Comparison of ENCODE assay signal across 1 cellular context in the genomic region with DNA sequence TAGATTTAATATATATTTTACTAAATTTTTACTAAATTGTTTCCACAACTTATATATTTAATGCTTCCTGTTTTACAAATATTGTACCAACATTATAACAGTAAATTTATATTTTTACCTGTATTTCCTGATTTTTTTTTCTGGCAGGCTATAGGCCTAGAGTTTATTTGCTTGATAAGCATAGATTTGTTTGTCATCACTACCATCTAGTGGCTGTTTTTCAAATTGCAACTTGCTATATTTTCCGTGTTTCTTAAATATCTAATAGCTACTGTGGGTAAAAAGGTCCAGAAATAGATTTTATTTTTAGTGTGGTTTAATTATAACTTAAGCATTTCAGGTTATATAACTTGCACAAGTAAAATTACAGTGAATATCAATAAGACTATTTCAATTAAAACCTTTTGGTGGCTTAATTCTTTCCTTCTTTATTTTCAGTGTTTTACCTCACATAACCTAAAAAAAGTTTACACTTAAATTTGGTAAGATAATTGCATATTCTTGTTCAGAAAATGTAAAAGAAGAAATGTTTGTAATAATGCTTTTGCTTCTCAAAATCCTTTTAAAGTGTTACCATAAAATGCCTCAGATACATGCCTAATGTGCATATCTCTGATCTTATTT.
TF ChIP-seq lines count a peak whose summit lies in the region.

No MANE protein-coding gene starts in this region.

TF ChIP-seq in GM23338, 12 proteins besides CTCF, POLR2A, EP300 and RAD21 (continued from another document):
- TF ChIP-seq, protein P1, sequence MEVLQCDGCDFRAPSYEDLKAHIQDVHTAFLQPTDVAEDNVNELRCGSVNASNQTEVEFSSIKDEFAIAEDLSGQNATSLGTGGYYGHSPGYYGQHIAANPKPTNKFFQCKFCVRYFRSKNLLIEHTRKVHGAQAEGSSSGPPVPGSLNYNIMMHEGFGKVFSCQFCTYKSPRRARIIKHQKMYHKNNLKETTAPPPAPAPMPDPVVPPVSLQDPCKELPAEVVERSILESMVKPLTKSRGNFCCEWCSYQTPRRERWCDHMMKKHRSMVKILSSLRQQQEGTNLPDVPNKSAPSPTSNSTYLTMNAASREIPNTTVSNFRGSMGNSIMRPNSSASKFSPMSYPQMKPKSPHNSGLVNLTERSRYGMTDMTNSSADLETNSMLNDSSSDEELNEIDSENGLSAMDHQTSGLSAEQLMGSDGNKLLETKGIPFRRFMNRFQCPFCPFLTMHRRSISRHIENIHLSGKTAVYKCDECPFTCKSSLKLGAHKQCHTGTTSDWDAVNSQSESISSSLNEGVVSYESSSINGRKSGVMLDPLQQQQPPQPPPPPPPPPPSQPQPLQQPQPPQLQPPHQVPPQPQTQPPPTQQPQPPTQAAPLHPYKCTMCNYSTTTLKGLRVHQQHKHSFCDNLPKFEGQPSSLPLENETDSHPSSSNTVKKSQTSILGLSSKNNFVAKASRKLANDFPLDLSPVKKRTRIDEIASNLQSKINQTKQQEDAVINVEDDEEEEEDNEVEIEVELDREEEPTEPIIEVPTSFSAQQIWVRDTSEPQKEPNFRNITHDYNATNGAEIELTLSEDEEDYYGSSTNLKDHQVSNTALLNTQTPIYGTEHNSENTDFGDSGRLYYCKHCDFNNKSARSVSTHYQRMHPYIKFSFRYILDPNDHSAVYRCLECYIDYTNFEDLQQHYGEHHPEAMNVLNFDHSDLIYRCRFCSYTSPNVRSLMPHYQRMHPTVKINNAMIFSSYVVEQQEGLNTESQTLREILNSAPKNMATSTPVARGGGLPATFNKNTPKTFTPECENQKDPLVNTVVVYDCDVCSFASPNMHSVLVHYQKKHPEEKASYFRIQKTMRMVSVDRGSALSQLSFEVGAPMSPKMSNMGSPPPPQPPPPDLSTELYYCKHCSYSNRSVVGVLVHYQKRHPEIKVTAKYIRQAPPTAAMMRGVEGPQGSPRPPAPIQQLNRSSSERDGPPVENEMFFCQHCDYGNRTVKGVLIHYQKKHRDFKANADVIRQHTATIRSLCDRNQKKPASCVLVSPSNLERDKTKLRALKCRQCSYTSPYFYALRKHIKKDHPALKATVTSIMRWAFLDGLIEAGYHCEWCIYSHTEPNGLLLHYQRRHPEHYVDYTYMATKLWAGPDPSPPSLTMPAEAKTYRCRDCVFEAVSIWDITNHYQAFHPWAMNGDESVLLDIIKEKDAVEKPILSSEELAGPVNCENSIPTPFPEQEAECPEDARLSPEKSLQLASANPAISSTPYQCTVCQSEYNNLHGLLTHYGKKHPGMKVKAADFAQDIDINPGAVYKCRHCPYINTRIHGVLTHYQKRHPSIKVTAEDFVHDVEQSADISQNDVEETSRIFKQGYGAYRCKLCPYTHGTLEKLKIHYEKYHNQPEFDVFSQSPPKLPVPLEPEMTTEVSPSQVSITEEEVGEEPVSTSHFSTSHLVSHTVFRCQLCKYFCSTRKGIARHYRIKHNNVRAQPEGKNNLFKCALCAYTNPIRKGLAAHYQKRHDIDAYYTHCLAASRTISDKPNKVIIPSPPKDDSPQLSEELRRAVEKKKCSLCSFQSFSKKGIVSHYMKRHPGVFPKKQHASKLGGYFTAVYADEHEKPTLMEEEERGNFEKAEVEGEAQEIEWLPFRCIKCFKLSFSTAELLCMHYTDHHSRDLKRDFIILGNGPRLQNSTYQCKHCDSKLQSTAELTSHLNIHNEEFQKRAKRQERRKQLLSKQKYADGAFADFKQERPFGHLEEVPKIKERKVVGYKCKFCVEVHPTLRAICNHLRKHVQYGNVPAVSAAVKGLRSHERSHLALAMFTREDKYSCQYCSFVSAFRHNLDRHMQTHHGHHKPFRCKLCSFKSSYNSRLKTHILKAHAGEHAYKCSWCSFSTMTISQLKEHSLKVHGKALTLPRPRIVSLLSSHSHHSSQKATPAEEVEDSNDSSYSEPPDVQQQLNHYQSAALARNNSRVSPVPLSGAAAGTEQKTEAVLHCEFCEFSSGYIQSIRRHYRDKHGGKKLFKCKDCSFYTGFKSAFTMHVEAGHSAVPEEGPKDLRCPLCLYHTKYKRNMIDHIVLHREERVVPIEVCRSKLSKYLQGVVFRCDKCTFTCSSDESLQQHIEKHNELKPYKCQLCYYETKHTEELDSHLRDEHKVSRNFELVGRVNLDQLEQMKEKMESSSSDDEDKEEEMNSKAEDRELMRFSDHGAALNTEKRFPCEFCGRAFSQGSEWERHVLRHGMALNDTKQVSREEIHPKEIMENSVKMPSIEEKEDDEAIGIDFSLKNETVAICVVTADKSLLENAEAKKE (CRISPR knock-in tag; IDR thresholded peaks at IDR 0.05): no peak
- TF ChIP-seq NANOG (IDR thresholded peaks at IDR 0.05; ENCODE audit: borderline replicate concordance): no peak
- no peak for TF ChIP-seq JUNB (IDR thresholded peaks at IDR 0.05; ENCODE audit: unreplicated experiment)
- TF ChIP-seq CREB1 (CRISPR knock-in tag; IDR thresholded peaks at IDR 0.05; ENCODE audit: low read depth): no peak
- TF ChIP-seq, protein P2, sequence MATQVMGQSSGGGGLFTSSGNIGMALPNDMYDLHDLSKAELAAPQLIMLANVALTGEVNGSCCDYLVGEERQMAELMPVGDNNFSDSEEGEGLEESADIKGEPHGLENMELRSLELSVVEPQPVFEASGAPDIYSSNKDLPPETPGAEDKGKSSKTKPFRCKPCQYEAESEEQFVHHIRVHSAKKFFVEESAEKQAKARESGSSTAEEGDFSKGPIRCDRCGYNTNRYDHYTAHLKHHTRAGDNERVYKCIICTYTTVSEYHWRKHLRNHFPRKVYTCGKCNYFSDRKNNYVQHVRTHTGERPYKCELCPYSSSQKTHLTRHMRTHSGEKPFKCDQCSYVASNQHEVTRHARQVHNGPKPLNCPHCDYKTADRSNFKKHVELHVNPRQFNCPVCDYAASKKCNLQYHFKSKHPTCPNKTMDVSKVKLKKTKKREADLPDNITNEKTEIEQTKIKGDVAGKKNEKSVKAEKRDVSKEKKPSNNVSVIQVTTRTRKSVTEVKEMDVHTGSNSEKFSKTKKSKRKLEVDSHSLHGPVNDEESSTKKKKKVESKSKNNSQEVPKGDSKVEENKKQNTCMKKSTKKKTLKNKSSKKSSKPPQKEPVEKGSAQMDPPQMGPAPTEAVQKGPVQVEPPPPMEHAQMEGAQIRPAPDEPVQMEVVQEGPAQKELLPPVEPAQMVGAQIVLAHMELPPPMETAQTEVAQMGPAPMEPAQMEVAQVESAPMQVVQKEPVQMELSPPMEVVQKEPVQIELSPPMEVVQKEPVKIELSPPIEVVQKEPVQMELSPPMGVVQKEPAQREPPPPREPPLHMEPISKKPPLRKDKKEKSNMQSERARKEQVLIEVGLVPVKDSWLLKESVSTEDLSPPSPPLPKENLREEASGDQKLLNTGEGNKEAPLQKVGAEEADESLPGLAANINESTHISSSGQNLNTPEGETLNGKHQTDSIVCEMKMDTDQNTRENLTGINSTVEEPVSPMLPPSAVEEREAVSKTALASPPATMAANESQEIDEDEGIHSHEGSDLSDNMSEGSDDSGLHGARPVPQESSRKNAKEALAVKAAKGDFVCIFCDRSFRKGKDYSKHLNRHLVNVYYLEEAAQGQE (IDR thresholded peaks at IDR 0.05; ENCODE audit: unreplicated experiment): no peak
- TF ChIP-seq EZH2phosphoT487 (IDR thresholded peaks at IDR 0.05; ENCODE audit: unreplicated experiment): no peak
- TF ChIP-seq ZNF114 (CRISPR knock-in tag; IDR thresholded peaks at IDR 0.05): no peak
- no peak for TF ChIP-seq EZH2 (IDR thresholded peaks at IDR 0.05; ENCODE audit: low read depth, unreplicated experiment)
